8 cellular contexts compared by ENCODE assay signal in genomic region chr7:27172823-27173411, GRCh38. TPM values are rescaled to one million over a fixed set of nuclear protein-coding genes. Genes with fewer than 3 reads are reported as not detected.
DNase-seq lines count a peak whose midpoint lies in the region; ATAC-seq and TF ChIP-seq lines count a peak whose summit lies in the region.

No MANE protein-coding gene starts in this region.

- peaks cover 98% of the 10 kb centered on the region for H4K20me1 ChIP-seq in neural progenitor cell (ENCODE audit: low read depth)

- H3K9me3 ChIP-seq in effector memory CD4-positive, alpha-beta T cell (ENCODE audit: control insufficient read depth, low read length), result no peaks in the 10 kb centered on the region
- H3K9me3 ChIP-seq in neural progenitor cell (ENCODE audit: low read depth), result no peaks in the 10 kb centered on the region

- no peaks in the 10 kb centered on the region for H3K79me2 ChIP-seq in neural progenitor cell (ENCODE audit: low read depth)

- DNase-seq in DMS79 (lab: John Stamatoyannopoulos, UW), result peak; percentile 23
- DNase-seq in DMS79 treated with DMSO at 0.1 percent for 48 hours (lab: John Stamatoyannopoulos, UW), result no peak
- peak; percentile 62 for DNase-seq in NCI-H510A treated with DMSO at 0.1 percent for 48 hours (lab: John Stamatoyannopoulos, UW)
- no peak for DNase-seq in effector memory CD4-positive, alpha-beta T cell
- DNase-seq in neural progenitor cell (ENCODE audit: low spot score), result peak; percentile 60
- DNase-seq in activated T-helper 2 cell treated with anti-CD3 and anti-CD28 coated beads, Interferon-gamma antibody, Interleukin-2, Interleukin-4, amounts not matched to agents 10 μg/mL and 5 μg/mL and 100 μg/mL, durations not matched to agents 14 hours and 24 hours and 36 hours (ENCODE audit: low spot score), result no peak
- DNase-seq in NOMO-1 treated with dmso at 0.1 percent for 144 hours (lab: John Stamatoyannopoulos, UW; ENCODE audit: unreplicated experiment), result no peak

- intact Hi-C loops in activated T-helper 2 cell treated with anti-CD3 and anti-CD28 coated beads, Interferon-gamma antibody, Interleukin-2, Interleukin-4, amounts not matched to agents 10 μg/mL and 5 μg/mL and 100 μg/mL, durations not matched to agents 14 hours and 24 hours and 36 hours (cut with micrococcal nuclease), result loop anchor here (1.0 kb wide), 1 partner anchor 15 kb away; no protein-coding TSS in a partner anchor

- H3K36me3 ChIP-seq in effector memory CD4-positive, alpha-beta T cell (ENCODE audit: control insufficient read depth, insufficient read depth, low read length), result no peaks in the 10 kb centered on the region
- no peaks in the 10 kb centered on the region for H3K36me3 ChIP-seq in neural progenitor cell

- no peak overlapping the region for H3K4me3 Mint-ChIP-seq in neural progenitor cell
- no peak overlapping the region for H3K4me3 Mint-ChIP-seq in activated T-helper 2 cell treated with anti-CD3 and anti-CD28 coated beads, Interferon-gamma antibody, Interleukin-2, Interleukin-4, amounts not matched to agents 10 μg/mL and 5 μg/mL and 100 μg/mL, durations not matched to agents 14 hours and 24 hours and 36 hours (ENCODE audit: low read depth)

- ATAC-seq in HG02678 (IDR thresholded peaks at IDR 0.05; ENCODE audit: unreplicated experiment), result no peak

- no peaks in the 10 kb centered on the region for H3F3A ChIP-seq in neural progenitor cell (ENCODE audit: low read depth)

- peaks cover 80% of the 10 kb centered on the region for H3K27me3 Mint-ChIP-seq in neural progenitor cell (ENCODE audit: insufficient read depth, low read depth)
- H3K27me3 Mint-ChIP-seq in activated T-helper 2 cell treated with anti-CD3 and anti-CD28 coated beads, Interferon-gamma antibody, Interleukin-2, Interleukin-4, amounts not matched to agents 10 μg/mL and 5 μg/mL and 100 μg/mL, durations not matched to agents 14 hours and 24 hours and 36 hours (ENCODE audit: low read depth), result peaks cover 64% of the 10 kb centered on the region

- peaks cover 85% of the 10 kb centered on the region for H3K27me3 ChIP-seq in effector memory CD4-positive, alpha-beta T cell (replicated peaks; ENCODE audit: control insufficient read depth, insufficient read depth, low read length, poor library complexity, severe bottlenecking)
- H3K27me3 ChIP-seq in neural progenitor cell, result peaks cover 100% of the 10 kb centered on the region

- peak overlapping the region; percentile 42 for H3K4me2 ChIP-seq in neural progenitor cell

- no peak overlapping the region for H2AFZ ChIP-seq in neural progenitor cell (replicated peaks)

- H3K9ac ChIP-seq in neural progenitor cell, result no peak overlapping the region

- H3K27ac ChIP-seq in effector memory CD4-positive, alpha-beta T cell (ENCODE audit: insufficient read depth, low read length, poor library complexity, severe bottlenecking), result no peak overlapping the region
- H3K27ac ChIP-seq in neural progenitor cell, result no peak overlapping the region

- TF ChIP-seq CTCF in neural progenitor cell (IDR thresholded peaks at IDR 0.05), result no peak

- H3K4me3 ChIP-seq in effector memory CD4-positive, alpha-beta T cell (ENCODE audit: insufficient read depth, low read depth, low read length, poor library complexity, severe bottlenecking), result peak overlapping the region; percentile 40
- H3K4me3 ChIP-seq in neural progenitor cell, result no peak overlapping the region

- H3K4me1 ChIP-seq in effector memory CD4-positive, alpha-beta T cell (ENCODE audit: control insufficient read depth, insufficient read depth, low read length, poor library complexity, severe bottlenecking), result peaks cover 37% of the 10 kb centered on the region
- no peaks in the 10 kb centered on the region for H3K4me1 ChIP-seq in neural progenitor cell

- H3K36me3 Mint-ChIP-seq in neural progenitor cell, result no peaks in the 10 kb centered on the region
- no peaks in the 10 kb centered on the region for H3K36me3 Mint-ChIP-seq in activated T-helper 2 cell treated with anti-CD3 and anti-CD28 coated beads, Interferon-gamma antibody, Interleukin-2, Interleukin-4, amounts not matched to agents 10 μg/mL and 5 μg/mL and 100 μg/mL, durations not matched to agents 14 hours and 24 hours and 36 hours (ENCODE audit: low read depth)

- no peak overlapping the region for H3K27ac Mint-ChIP-seq in neural progenitor cell
- H3K27ac Mint-ChIP-seq in activated T-helper 2 cell treated with anti-CD3 and anti-CD28 coated beads, Interferon-gamma antibody, Interleukin-2, Interleukin-4, amounts not matched to agents 10 μg/mL and 5 μg/mL and 100 μg/mL, durations not matched to agents 14 hours and 24 hours and 36 hours, result no peak overlapping the region

- peaks cover 12% of the 10 kb centered on the region for H3K9me3 Mint-ChIP-seq in neural progenitor cell
- H3K9me3 Mint-ChIP-seq in activated T-helper 2 cell treated with anti-CD3 and anti-CD28 coated beads, Interferon-gamma antibody, Interleukin-2, Interleukin-4, amounts not matched to agents 10 μg/mL and 5 μg/mL and 100 μg/mL, durations not matched to agents 14 hours and 24 hours and 36 hours, result no peaks in the 10 kb centered on the region

- peaks cover 2% of the 10 kb centered on the region for H3K4me1 Mint-ChIP-seq in neural progenitor cell
- peaks cover 2% of the 10 kb centered on the region for H3K4me1 Mint-ChIP-seq in activated T-helper 2 cell treated with anti-CD3 and anti-CD28 coated beads, Interferon-gamma antibody, Interleukin-2, Interleukin-4, amounts not matched to agents 10 μg/mL and 5 μg/mL and 100 μg/mL, durations not matched to agents 14 hours and 24 hours and 36 hours (ENCODE audit: low read depth)

RNA-seq across cellular contexts. Expression of gene HOXA10, which starts 1.2 kb away (rescaled TPM):
- total RNA-seq in neural progenitor cell (ENCODE audit: low replicate concordance), result not detected in 2 replicates
- total RNA-seq in activated T-helper 2 cell treated with anti-CD3 and anti-CD28 coated beads, Interferon-gamma antibody, Interleukin-2, Interleukin-4, amounts not matched to agents 10 μg/mL and 5 μg/mL and 100 μg/mL, durations not matched to agents 14 hours and 24 hours and 36 hours, result not detected in 2 replicates

RNA-seq across cellular contexts. Expression of gene HOXA9, which starts 7.6 kb away (rescaled TPM):
- not detected in 2 replicates for total RNA-seq in neural progenitor cell (ENCODE audit: low replicate concordance)
- total RNA-seq in activated T-helper 2 cell treated with anti-CD3 and anti-CD28 coated beads, Interferon-gamma antibody, Interleukin-2, Interleukin-4, amounts not matched to agents 10 μg/mL and 5 μg/mL and 100 μg/mL, durations not matched to agents 14 hours and 24 hours and 36 hours, result not detected in 2 replicates

RNA-seq across cellular contexts. Expression of gene HOXA11, which starts 12.1 kb away (rescaled TPM):
- not detected in 2 replicates for total RNA-seq in neural progenitor cell (ENCODE audit: low replicate concordance)
- total RNA-seq in activated T-helper 2 cell treated with anti-CD3 and anti-CD28 coated beads, Interferon-gamma antibody, Interleukin-2, Interleukin-4, amounts not matched to agents 10 μg/mL and 5 μg/mL and 100 μg/mL, durations not matched to agents 14 hours and 24 hours and 36 hours, result not detected in 2 replicates

RNA-seq across cellular contexts. Expression of gene HOXA7, which starts 16.4 kb away (rescaled TPM):
- not detected in 2 replicates for total RNA-seq in neural progenitor cell (ENCODE audit: low replicate concordance)
- not detected in 2 replicates for total RNA-seq in activated T-helper 2 cell treated with anti-CD3 and anti-CD28 coated beads, Interferon-gamma antibody, Interleukin-2, Interleukin-4, amounts not matched to agents 10 μg/mL and 5 μg/mL and 100 μg/mL, durations not matched to agents 14 hours and 24 hours and 36 hours

RNA-seq across cellular contexts. Expression of gene HOXA3, which starts 20.5 kb away (rescaled TPM):
- total RNA-seq in neural progenitor cell (ENCODE audit: low replicate concordance), result not detected in 2 replicates
- not detected in 2 replicates for total RNA-seq in activated T-helper 2 cell treated with anti-CD3 and anti-CD28 coated beads, Interferon-gamma antibody, Interleukin-2, Interleukin-4, amounts not matched to agents 10 μg/mL and 5 μg/mL and 100 μg/mL, durations not matched to agents 14 hours and 24 hours and 36 hours

Comparison
In these comparisons a context has a peak if more than half of its experiments do, and no peak if none do; other contexts are left out.
1. DNase-seq: peak in DMS79 (single experiment), NCI-H510A treated with DMSO at 0.1 percent for 48 hours (single experiment) and neural progenitor cell (single experiment); none in DMS79 treated with DMSO at 0.1 percent for 48 hours (single experiment), effector memory CD4-positive, alpha-beta T cell (0 of 3), activated T-helper 2 cell treated with anti-CD3 and anti-CD28 coated beads, Interferon-gamma antibody, Interleukin-2, Interleukin-4, amounts not matched to agents 10 μg/mL and 5 μg/mL and 100 μg/mL, durations not matched to agents 14 hours and 24 hours and 36 hours (single experiment) and NOMO-1 treated with dmso at 0.1 percent for 144 hours (single experiment).